ENCODE assay signal across 8 cellular contexts in genomic region chr3:179604336-179605078, GRCh38. TPM values are rescaled to one million over a fixed set of nuclear protein-coding genes. Genes with fewer than 3 reads are reported as not detected.
DNase-seq lines count a peak whose midpoint lies in the region; ATAC-seq and TF ChIP-seq lines count a peak whose summit lies in the region.

Gene MRPL47 (minus strand): TSS chr3:179604638. CDS start chr3:179604624, 14 bp downstream.
Gene NDUFB5 (plus strand): TSS chr3:179604794. CDS start chr3:179604816, 22 bp downstream.

- peaks cover 53% of the 10 kb centered on the region for H3K79me2 ChIP-seq in KMS-11 (ENCODE audit: insufficient read depth, low read depth)

- TF ChIP-seq CTCF in KMS-11 (conservative IDR thresholded peaks at IDR 0.05; ENCODE audit: low read depth, low read length): no peak
- TF ChIP-seq CTCF in Peyer's patch (IDR thresholded peaks at IDR 0.05): no peak

- DNase-seq in DMS53 treated with DMSO at 0.1 percent for 48 hours (lab: John Stamatoyannopoulos, UW; ENCODE audit: unreplicated experiment): peak; percentile 90
- peak; percentile 92 to 97 (median 92) for DNase-seq in Peyer's patch
- peak; percentile 92 for DNase-seq in activated T-cell treated with anti-CD3 and anti-CD28 coated beads, Interleukin-2, amount 50 U/mL, for 48 hours
- peak; percentile 81 for DNase-seq in stimulated activated CD8-positive, alpha-beta memory T cell treated with anti-CD3 and anti-CD28 coated beads, Interleukin-7, amount 100 ng/mL, for 24 hours (ENCODE audit: low read depth)

- H3K9ac ChIP-seq in KMS-11 (peak within 1 kb of the TSS; percentile 93), muscle layer of colon (ENCODE audit: low read length) (peak within 1 kb of the TSS; percentile 99)

- H4K20me1 ChIP-seq in KMS-11 (ENCODE audit: insufficient read depth): no peaks in the 10 kb centered on the region

- H3K4me3 ChIP-seq in KMS-11 (IDR thresholded peaks at IDR 0.05; ENCODE audit: insufficient read depth, low read depth, low read length) (peak within 1 kb of the TSS; percentile 87), Peyer's patch (peak within 1 kb of the TSS; percentile 65 to 83 (median 68)), muscle layer of colon (ENCODE audit: low read depth in 1 of 2, low read length in 2 of 2) (peak within 1 kb of the TSS; percentile 82 to 100)

- H3K27ac ChIP-seq in KMS-11 (peak within 1 kb of the TSS; percentile 79), Peyer's patch (peak within 1 kb of the TSS; percentile 82 to 90 (median 87)), muscle layer of colon (ENCODE audit: low read depth, low read length) (peak within 1 kb of the TSS; percentile 89)

- H3K4me1 ChIP-seq in KMS-11 (ENCODE audit: low read depth, poor library complexity, severe bottlenecking): peaks cover 25% of the 10 kb centered on the region
- H3K4me1 ChIP-seq in Peyer's patch: peaks cover 0 to 25% (median 9%) of the 10 kb centered on the region in 4 donors
- peaks cover 16% of the 10 kb centered on the region for H3K4me1 ChIP-seq in muscle layer of colon (ENCODE audit: insufficient read depth, low read length)

- peak within 1 kb of the TSS; percentile 93 for H3K4me2 ChIP-seq in KMS-11

- H3K9me3 ChIP-seq in Peyer's patch: no peaks in the 10 kb centered on the region
- H3K9me3 ChIP-seq in muscle layer of colon (ENCODE audit: low read length): no peaks in the 10 kb centered on the region

- H3K27me3 ChIP-seq in KMS-11 (ENCODE audit: insufficient read depth, low read depth): no peaks in the 10 kb centered on the region
- H3K27me3 ChIP-seq in Peyer's patch: no peaks in the 10 kb centered on the region
- no peaks in the 10 kb centered on the region for H3K27me3 ChIP-seq in muscle layer of colon (ENCODE audit: control insufficient read depth in 1 of 2, insufficient read depth in 2 of 2, low read length in 2 of 2)

- ATAC-seq in GM21737 (IDR thresholded peaks at IDR 0.05; ENCODE audit: unreplicated experiment) (peak; percentile 97), esophagus mucosa (peak; percentile 100)

- peak within 1 kb of the TSS; percentile 60 for H2AFZ ChIP-seq in KMS-11 (ENCODE audit: low read depth)

- peak; percentile 63 to 83 for TF ChIP-seq POLR2A in Peyer's patch (IDR thresholded peaks at IDR 0.05)

- H3K36me3 ChIP-seq in KMS-11 (ENCODE audit: insufficient read depth) (no peaks in the 10 kb centered on the region), Peyer's patch (peaks cover 0 to 30% (median 0%) of the 10 kb centered on the region in 3 donors), muscle layer of colon (ENCODE audit: insufficient read depth, low read length) (peaks cover 13% of the 10 kb centered on the region)

RNA-seq across cellular contexts. Expression of gene MRPL47, which starts in this region (rescaled TPM):
- total RNA-seq in Peyer's patch (10 to 100 TPM; 11.0 to 20.6 (median 14.6) TPM), esophagus mucosa (23.6 TPM)

RNA-seq across cellular contexts. Expression of gene NDUFB5, which starts in this region (rescaled TPM):
- 100 to 1,000 TPM in 1 of 4 donors, 10 to 100 TPM in 3; 75.5 to 155 (median 88.7) TPM for total RNA-seq in Peyer's patch
- total RNA-seq in esophagus mucosa: 98.9 TPM

Comparison
In these comparisons a context has a peak if more than half of its experiments do, and no peak if none do; other contexts are left out.
1. Peak in every context shown above with its lines: DNase-seq, ATAC-seq, H3K4me3 ChIP-seq and H3K27ac ChIP-seq.